Comparison of ENCODE assay signal across 15 cellular contexts in genomic region chr12:108789546-108789945, GRCh38.
"Had no signal": no experiment of that assay in that cellular context is flagged by ENCODE, and none has a peak within 500 bp of the region (broad histone marks: within the 10 kb centered on the region; RNA-seq: fewer than 3 reads in every experiment).

No MANE protein-coding gene starts in this region.

- H3K4me1 ChIP-seq: colonic mucosa, foreskin keratinocyte had no signal

- H3K36me3 ChIP-seq: colonic mucosa had no signal

- H3K79me2 ChIP-seq: parathyroid adenoma had no signal

- H3K9ac ChIP-seq: parathyroid adenoma had no signal

- H3K27me3 ChIP-seq: ascending aorta, colonic mucosa, foreskin keratinocyte, heart left ventricle, left lung had no signal

- H2AFZ ChIP-seq: parathyroid adenoma had no signal

- DNase-seq: activated CD4-positive, alpha-beta T cell treated with anti-CD3 and anti-CD28 coated beads, Interleukin-2, amount 50 U/mL, for 4 hours; activated CD4-positive, CD25-positive, alpha-beta regulatory T cell treated with anti-CD3 and anti-CD28 coated beads, Interleukin-2, amount 50 U/mL, for 72 hours; activated gamma-delta T cell; activated naive CD8-positive, alpha-beta T cell treated with anti-CD3 and anti-CD28 coated beads, Interleukin-2, amount 50 U/mL, for 24 hours; activated T-cell treated with anti-CD3 and anti-CD28 coated beads, Interleukin-2, amount 50 U/mL, for 48 hours; colonic mucosa; foreskin keratinocyte; heart left ventricle; islet precursor cell; mesenchymal stem cell; stimulated activated CD4-positive, alpha-beta T cell treated with anti-CD3 and anti-CD28 coated beads, Interleukin-12 subunit alpha, Interleukin-12 subunit beta, amount 100 ng/mL, for 4 hours had no signal

- H3K9me3 ChIP-seq: ascending aorta, colonic mucosa, heart left ventricle, left lung, thoracic aorta had no signal

- H3K4me3 ChIP-seq: ascending aorta, colonic mucosa, heart left ventricle, left lung, thoracic aorta had no signal

- H3K27ac ChIP-seq: colonic mucosa, foreskin keratinocyte, left lung, parathyroid adenoma, thoracic aorta had no signal

- ATAC-seq: activated naive CD8-positive, alpha-beta T cell treated with anti-CD3 and anti-CD28 coated beads, Interleukin-2, amount 50 U/mL, for 24 hours; foreskin keratinocyte; heart left ventricle; left lung had no signal
